20 cellular contexts compared by ENCODE assay signal in the genomic region with DNA sequence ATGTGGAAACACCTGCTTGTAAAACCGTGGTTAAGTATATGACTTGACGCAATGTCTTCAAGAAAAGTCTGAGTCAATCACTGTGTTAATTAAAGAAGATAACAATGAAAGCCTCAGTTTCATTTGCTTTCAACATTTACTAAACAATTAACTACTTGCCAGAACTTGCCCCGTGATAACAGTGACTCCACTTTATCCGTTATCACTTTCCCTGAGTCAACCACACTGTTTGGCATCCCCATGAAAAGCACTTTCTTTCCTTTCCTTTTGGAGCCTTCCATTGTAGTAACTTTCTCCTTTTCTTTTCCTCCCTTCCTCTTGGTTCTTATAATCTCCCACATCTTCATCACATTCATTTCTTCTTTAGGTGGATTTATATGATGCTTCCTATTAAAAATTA.
DNase-seq lines count a peak whose midpoint lies in the region; ATAC-seq, FAIRE-seq and TF ChIP-seq lines count a peak whose summit lies in the region.
"Had no signal": no experiment of that assay in that cellular context is flagged by ENCODE, and none has a peak within 500 bp of the region (broad histone marks: within the 10 kb centered on the region; RNA-seq: fewer than 3 reads in every experiment).

No MANE protein-coding gene starts in this region.

- 38% methylated on average over 4 of the region's 4 CpGs for WGBS in A549 (ENCODE audit: missing lambda C conversion rate)

- TF ChIP-seq EP300 in A549 (IDR thresholded peaks at IDR 0.05), result no peak

- peak; percentile 32 for DNase-seq in A172 (ENCODE audit: low spot score)
- DNase-seq in A549 (ENCODE audit: low read depth in 1 of 2, low spot score in 1 of 2), result peak in 1 of 2 experiments; percentile 9
- peak in 1 of 2 experiments; percentile 44 for DNase-seq in SJCRH30
- no peak for DNase-seq in NCI-H1105 treated with DMSO at 0.1 percent for 48 hours (lab: John Stamatoyannopoulos, UW)
- no peak for DNase-seq in NCI-H2107 (lab: John Stamatoyannopoulos, UW)
- DNase-seq in GM19239 (ENCODE audit: insufficient read length, low spot score), result no peak
- DNase-seq: Caco-2; CD4-positive, alpha-beta memory T cell; GF-D8; HFFc6; KBM-7; NCI-H1694; NCI-H2081; NCI-H2171 treated with DMSO at 0.1 percent for 48 hours; NCI-H524 treated with DMSO at 0.1 percent for 48 hours; SHP77 treated with DMSO at 0.1 percent for 48 hours; T-cell had no signal

- ATAC-seq in A549, result peak in 1 of 2 experiments; percentile 33; a peak in 2 of 6 replicates
- ATAC-seq: T-cell had no signal

- POLR2A ChIA-PET in A549 (lab: Yijun Ruan, JAX), result no interaction called here

- TF ChIP-seq RAD21 in A549 (conservative IDR thresholded peaks at IDR 0.05 in 1 of 2, IDR thresholded peaks at IDR 0.05 in 1 of 2), result no peak

- H3K27me3 ChIP-seq in SJCRH30, result no peaks in the 10 kb centered on the region
- no peaks in the 10 kb centered on the region for H3K27me3 ChIP-seq in iPS-18a (ENCODE audit: control insufficient read depth, insufficient read depth, low read length)
- H3K27me3 ChIP-seq: BLaER1 treated with 17β-estradiol and CSF1 and Interleukin-3, amounts not matched to agents 10 nM and 100 nM had no signal

- FAIRE-seq in A549 (lab: Jason Lieb, UNC) (no peak), GM19239 (lab: Jason Lieb, UNC) (no peak)

- peak overlapping the region in 1 of 2 experiments; percentile 12; a peak in 2 of 6 replicates for H3K27ac ChIP-seq in A549
- peak overlapping the region; percentile 71 for H3K27ac ChIP-seq in SJCRH30
- peak overlapping the region; percentile 27 for H3K27ac ChIP-seq in iPS-18a (ENCODE audit: low read length)
- H3K27ac ChIP-seq: BLaER1 treated with 17β-estradiol and CSF1 and Interleukin-3, amounts not matched to agents 10 nM and 100 nM; RWPE1 had no signal

- CTCF ChIA-PET in A549 (lab: Yijun Ruan, JAX), result interaction anchor here (0.7 to 1.0 kb wide), 2 partner anchors 10 to 129 kb away, joined by 3 to 4 read pairs; no protein-coding TSS in a partner anchor

- H3K4me1 ChIP-seq in A549 (peaks cover 14% of the 10 kb centered on the region; the same call in 2 of the 3 replicates), SJCRH30 (peaks cover 13% of the 10 kb centered on the region), iPS-18a (ENCODE audit: control insufficient read depth, low read depth, low read length) (peaks cover 37% of the 10 kb centered on the region)
- H3K4me1 ChIP-seq: BLaER1 treated with 17β-estradiol and CSF1 and Interleukin-3, amounts not matched to agents 10 nM and 100 nM; Caco-2 had no signal

- no peaks in the 10 kb centered on the region for H3K9me3 ChIP-seq in A549
- H3K9me3 ChIP-seq in SJCRH30 (replicated peaks), result no peaks in the 10 kb centered on the region
- no peaks in the 10 kb centered on the region for H3K9me3 ChIP-seq in iPS-18a (ENCODE audit: control insufficient read depth, low read depth, low read length)
- H3K9me3 ChIP-seq: BLaER1 treated with 17β-estradiol and CSF1 and Interleukin-3, amounts not matched to agents 10 nM and 100 nM; Caco-2 had no signal

- no peaks in the 10 kb centered on the region for H3K36me3 ChIP-seq in SJCRH30
- no peaks in the 10 kb centered on the region for H3K36me3 ChIP-seq in iPS-18a (ENCODE audit: control insufficient read depth, low read depth, low read length)
- H3K36me3 ChIP-seq: BLaER1 treated with 17β-estradiol and CSF1 and Interleukin-3, amounts not matched to agents 10 nM and 100 nM had no signal

- H3K4me3 ChIP-seq in A549, result no peak overlapping the region
- H3K4me3 ChIP-seq in SJCRH30, result peak overlapping the region; percentile 43
- no peak overlapping the region for H3K4me3 ChIP-seq in iPS-18a (ENCODE audit: low read length)
- H3K4me3 ChIP-seq: BLaER1 treated with 17β-estradiol and CSF1 and Interleukin-3, amounts not matched to agents 10 nM and 100 nM had no signal

- no peak for TF ChIP-seq POLR2A in A549 (IDR thresholded peaks at IDR 0.05; ENCODE audit: low read length)

- TF ChIP-seq CTCF in A549 (IDR thresholded peaks at IDR 0.05), result no peak

- H3K4me2 ChIP-seq in A549, result peak overlapping the region; percentile 50
- H3K4me2 ChIP-seq: BLaER1 treated with 17β-estradiol and CSF1 and Interleukin-3, amounts not matched to agents 10 nM and 100 nM had no signal

- H3K9ac ChIP-seq in iPS-18a (ENCODE audit: low read length), result peak overlapping the region; percentile 77
- H3K9ac ChIP-seq: BLaER1 treated with 17β-estradiol and CSF1 and Interleukin-3, amounts not matched to agents 10 nM and 100 nM had no signal

TF ChIP-seq in A549, 52 proteins besides CTCF, POLR2A, EP300 and RAD21:
- TF ChIP-seq MAZ (IDR thresholded peaks at IDR 0.05; ENCODE audit: borderline replicate concordance, low read depth, low read length), result no peak
- TF ChIP-seq NFE2L2 (conservative IDR thresholded peaks at IDR 0.05; ENCODE audit: low read length), result no peak
- TF ChIP-seq, protein P1, sequence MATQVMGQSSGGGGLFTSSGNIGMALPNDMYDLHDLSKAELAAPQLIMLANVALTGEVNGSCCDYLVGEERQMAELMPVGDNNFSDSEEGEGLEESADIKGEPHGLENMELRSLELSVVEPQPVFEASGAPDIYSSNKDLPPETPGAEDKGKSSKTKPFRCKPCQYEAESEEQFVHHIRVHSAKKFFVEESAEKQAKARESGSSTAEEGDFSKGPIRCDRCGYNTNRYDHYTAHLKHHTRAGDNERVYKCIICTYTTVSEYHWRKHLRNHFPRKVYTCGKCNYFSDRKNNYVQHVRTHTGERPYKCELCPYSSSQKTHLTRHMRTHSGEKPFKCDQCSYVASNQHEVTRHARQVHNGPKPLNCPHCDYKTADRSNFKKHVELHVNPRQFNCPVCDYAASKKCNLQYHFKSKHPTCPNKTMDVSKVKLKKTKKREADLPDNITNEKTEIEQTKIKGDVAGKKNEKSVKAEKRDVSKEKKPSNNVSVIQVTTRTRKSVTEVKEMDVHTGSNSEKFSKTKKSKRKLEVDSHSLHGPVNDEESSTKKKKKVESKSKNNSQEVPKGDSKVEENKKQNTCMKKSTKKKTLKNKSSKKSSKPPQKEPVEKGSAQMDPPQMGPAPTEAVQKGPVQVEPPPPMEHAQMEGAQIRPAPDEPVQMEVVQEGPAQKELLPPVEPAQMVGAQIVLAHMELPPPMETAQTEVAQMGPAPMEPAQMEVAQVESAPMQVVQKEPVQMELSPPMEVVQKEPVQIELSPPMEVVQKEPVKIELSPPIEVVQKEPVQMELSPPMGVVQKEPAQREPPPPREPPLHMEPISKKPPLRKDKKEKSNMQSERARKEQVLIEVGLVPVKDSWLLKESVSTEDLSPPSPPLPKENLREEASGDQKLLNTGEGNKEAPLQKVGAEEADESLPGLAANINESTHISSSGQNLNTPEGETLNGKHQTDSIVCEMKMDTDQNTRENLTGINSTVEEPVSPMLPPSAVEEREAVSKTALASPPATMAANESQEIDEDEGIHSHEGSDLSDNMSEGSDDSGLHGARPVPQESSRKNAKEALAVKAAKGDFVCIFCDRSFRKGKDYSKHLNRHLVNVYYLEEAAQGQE (IDR thresholded peaks at IDR 0.05), result no peak
- no peak for TF ChIP-seq PHF8 (IDR thresholded peaks at IDR 0.05; ENCODE audit: borderline replicate concordance, low read depth)
- no peak for TF ChIP-seq EHMT2 (IDR thresholded peaks at IDR 0.05; ENCODE audit: low read depth)
- no peak for TF ChIP-seq SREBF2 (IDR thresholded peaks at IDR 0.05)
- TF ChIP-seq BHLHE40 (IDR thresholded peaks at IDR 0.05; ENCODE audit: low read depth, low read length), result no peak
